25 cellular contexts compared by ENCODE assay signal in the genomic region with DNA sequence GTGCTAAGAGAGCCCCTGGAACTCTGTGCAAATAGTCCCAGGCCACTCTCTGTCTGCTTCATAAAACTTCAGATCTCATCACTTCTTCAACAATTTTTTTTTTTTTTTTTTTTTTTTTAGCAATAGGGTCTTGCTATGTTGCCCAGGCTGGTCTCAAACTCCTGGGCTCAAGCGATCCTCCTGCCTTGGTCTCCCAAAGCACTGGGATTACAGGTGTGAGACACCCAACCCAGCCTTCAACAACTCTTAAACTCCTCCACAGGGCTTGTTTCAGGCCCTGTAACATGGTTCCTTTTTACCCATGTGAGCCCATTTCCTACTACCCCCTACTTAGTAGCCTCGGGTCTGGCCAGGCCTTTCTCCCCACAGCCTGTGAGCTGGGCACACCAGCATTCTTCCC. TPM values are rescaled to one million over a fixed set of nuclear protein-coding genes. Genes with fewer than 3 reads are reported as not detected.
DNase-seq lines count a peak whose midpoint lies in the region; ATAC-seq and TF ChIP-seq lines count a peak whose summit lies in the region.
"Had no signal": no experiment of that assay in that cellular context is flagged by ENCODE, and none has a peak within 500 bp of the region (broad histone marks: within the 10 kb centered on the region; RNA-seq: fewer than 3 reads in every experiment).

No MANE protein-coding gene starts in this region.

- H2BK120ac ChIP-seq in mesendoderm (ENCODE audit: low read depth, low read length) = no peak overlapping the region

- no peak overlapping the region for H3K18ac ChIP-seq in mesendoderm (ENCODE audit: low read length)

- no peak overlapping the region for H3K27ac ChIP-seq in CD4-positive, CD25-positive, alpha-beta regulatory T cell (ENCODE audit: insufficient read depth, low read length, poor library complexity, severe bottlenecking)
- H3K27ac ChIP-seq in mesendoderm (ENCODE audit: low read depth, low read length) (no peak overlapping the region), WERI-Rb-1 (no peak overlapping the region)
- H3K27ac ChIP-seq: colonic mucosa, psoas muscle, upper lobe of right lung had no signal

- H3K79me1 ChIP-seq in mesendoderm (ENCODE audit: low read length) = no peaks in the 10 kb centered on the region

- DNase-seq in T-helper 2 cell treated with Interferon-gamma antibody and Interleukin-4, amounts not matched to agents 5 μg/mL and 100 μg/mL, for 36 hours (ENCODE audit: low spot score) = no peak
- DNase-seq in T-helper 2 cell = no peak
- DNase-seq in CD4-positive, CD25-positive, alpha-beta regulatory T cell = no peak
- DNase-seq in mesendoderm = no peak
- no peak for DNase-seq in left lobe of liver (ENCODE audit: low spot score)
- no peak for DNase-seq in WERI-Rb-1
- DNase-seq: 8988T; activated CD4-positive, CD25-positive, alpha-beta regulatory T cell treated with anti-CD3 and anti-CD28 coated beads, Interleukin-2, amount 50 U/mL, for 72 hours; AML-193; Calu3; colonic mucosa; head of caudate nucleus; NCI-H1105 treated with DMSO at 0.1 percent for 48 hours; NCI-H524 treated with DMSO at 0.1 percent for 48 hours; psoas muscle; RPMI8226; stimulated activated CD4-positive, alpha-beta T cell treated with anti-CD3 and anti-CD28 coated beads, Interleukin-4, amount 100 ng/mL, for 24 hours; upper lobe of right lung had no signal

- H3K9ac ChIP-seq in mesendoderm (ENCODE audit: low read length) = no peak overlapping the region

- H2BK15ac ChIP-seq in mesendoderm (replicated peaks; ENCODE audit: low read depth) = no peak overlapping the region

- H3K36me3 ChIP-seq in CD4-positive, CD25-positive, alpha-beta regulatory T cell (ENCODE audit: control insufficient read depth, insufficient read depth, low read length) = peaks cover 68% of the 10 kb centered on the region
- no peaks in the 10 kb centered on the region for H3K36me3 ChIP-seq in mesendoderm (ENCODE audit: control insufficient read depth, insufficient read depth, low read length)
- H3K36me3 ChIP-seq in WERI-Rb-1 = peaks cover 52% of the 10 kb centered on the region
- H3K36me3 ChIP-seq: colonic mucosa had no signal

- no peaks in the 10 kb centered on the region for H3K27me3 ChIP-seq in CD4-positive, CD25-positive, alpha-beta regulatory T cell (ENCODE audit: control insufficient read depth, insufficient read depth, low read length)
- no peaks in the 10 kb centered on the region for H3K27me3 ChIP-seq in mesendoderm (ENCODE audit: insufficient read depth, low read length, poor library complexity)
- H3K27me3 ChIP-seq in WERI-Rb-1 (ENCODE audit: insufficient read depth, low read depth, severe bottlenecking) = no peaks in the 10 kb centered on the region
- H3K27me3 ChIP-seq: colonic mucosa, upper lobe of right lung had no signal

- no peaks in the 10 kb centered on the region for H3K9me3 Mint-ChIP-seq in T-helper 2 cell treated with Interferon-gamma antibody and Interleukin-4, amounts not matched to agents 5 μg/mL and 100 μg/mL, for 36 hours
- H3K9me3 Mint-ChIP-seq in CD4-positive, CD25-positive, alpha-beta regulatory T cell = no peaks in the 10 kb centered on the region
- peaks cover 4% of the 10 kb centered on the region for H3K9me3 Mint-ChIP-seq in activated T-helper 17 cell treated with anti-CD3 and anti-CD28 coated beads, Interleukin-2, amount 50 U/mL, for 72 hours
- H3K9me3 Mint-ChIP-seq: mesothelial cell of epicardium, neural crest cell had no signal

- H3K4me1 Mint-ChIP-seq in T-helper 2 cell treated with Interferon-gamma antibody and Interleukin-4, amounts not matched to agents 5 μg/mL and 100 μg/mL, for 36 hours (ENCODE audit: low read depth) = peaks cover 74% of the 10 kb centered on the region
- H3K4me1 Mint-ChIP-seq in CD4-positive, CD25-positive, alpha-beta regulatory T cell = peaks cover 5 to 39% (median 24%) of the 10 kb centered on the region in 4 donors
- H3K4me1 Mint-ChIP-seq in activated T-helper 17 cell treated with anti-CD3 and anti-CD28 coated beads, Interleukin-2, amount 50 U/mL, for 72 hours = peaks cover 65% of the 10 kb centered on the region
- H3K4me1 Mint-ChIP-seq: neural crest cell had no signal

- H4K8ac ChIP-seq in mesendoderm (ENCODE audit: low read depth, low read length) = no peak overlapping the region

- ATAC-seq in CD4-positive, CD25-positive, alpha-beta regulatory T cell (ENCODE audit: low read depth in 2 of 2) = no peak
- no peak for ATAC-seq in activated T-helper 17 cell treated with anti-CD3 and anti-CD28 coated beads, Interleukin-2, amount 50 U/mL, for 72 hours (replicated peaks)
- ATAC-seq in HG02571 (IDR thresholded peaks at IDR 0.05; ENCODE audit: unreplicated experiment) (no peak), left lobe of liver (no peak)
- ATAC-seq: HCT116, psoas muscle, SK-N-SH treated with all-trans-retinoic acid at 6 μM for 48 hours, upper lobe of right lung had no signal

- no peaks in the 10 kb centered on the region for H3K79me2 ChIP-seq in mesendoderm (ENCODE audit: control insufficient read depth, insufficient read depth, low read length)

- H2BK5ac ChIP-seq in mesendoderm (ENCODE audit: low read length) = no peak overlapping the region

- TF ChIP-seq CTCF in WERI-Rb-1 (IDR thresholded peaks at IDR 0.05; ENCODE audit: low read depth, low read length) = no peak

- no peak overlapping the region for H3K4me3 ChIP-seq in CD4-positive, CD25-positive, alpha-beta regulatory T cell (ENCODE audit: low read depth, low read length)
- H3K4me3 ChIP-seq in mesendoderm (ENCODE audit: low read length) (no peak overlapping the region), WERI-Rb-1 (ENCODE audit: low read depth, low read length) (no peak overlapping the region)
- H3K4me3 ChIP-seq: colonic mucosa, psoas muscle, smooth muscle cell, upper lobe of right lung had no signal

- no CpG with 5 or more reads among the region's 2 CpGs for WGBS in mesendoderm (ENCODE audit: extremely low coverage, insufficient coverage, low lambda C conversion rate)

- H3K9me3 ChIP-seq in CD4-positive, CD25-positive, alpha-beta regulatory T cell (ENCODE audit: control insufficient read depth in 2 of 2, low read length in 2 of 2) = no peaks in the 10 kb centered on the region
- no peaks in the 10 kb centered on the region for H3K9me3 ChIP-seq in WERI-Rb-1 (ENCODE audit: severe bottlenecking)
- H3K9me3 ChIP-seq: colonic mucosa, psoas muscle, upper lobe of right lung had no signal

- H3K4me1 ChIP-seq in CD4-positive, CD25-positive, alpha-beta regulatory T cell (ENCODE audit: control insufficient read depth, insufficient read depth, low read length, poor library complexity, severe bottlenecking) = peaks cover 17% of the 10 kb centered on the region
- H3K4me1 ChIP-seq in mesendoderm (ENCODE audit: control insufficient read depth, low read depth, low read length) = peaks cover 12% of the 10 kb centered on the region
- H3K4me1 ChIP-seq: colonic mucosa, psoas muscle, upper lobe of right lung had no signal

- H3K4me2 ChIP-seq in mesendoderm (ENCODE audit: low read length) = no peak overlapping the region
- H3K4me2 ChIP-seq: smooth muscle cell had no signal

- H3K36me3 Mint-ChIP-seq in T-helper 2 cell treated with Interferon-gamma antibody and Interleukin-4, amounts not matched to agents 5 μg/mL and 100 μg/mL, for 36 hours (ENCODE audit: low read depth) = peaks cover 88% of the 10 kb centered on the region
- peaks cover 63% of the 10 kb centered on the region for H3K36me3 Mint-ChIP-seq in CD4-positive, CD25-positive, alpha-beta regulatory T cell
- peaks cover 99% of the 10 kb centered on the region for H3K36me3 Mint-ChIP-seq in activated T-helper 17 cell treated with anti-CD3 and anti-CD28 coated beads, Interleukin-2, amount 50 U/mL, for 72 hours (ENCODE audit: low read depth)

- H3K23ac ChIP-seq in mesendoderm (ENCODE audit: low read length) = no peak overlapping the region

- H3K56ac ChIP-seq in mesendoderm (ENCODE audit: low read length) = peak overlapping the region; percentile 45

- H3K27me3 Mint-ChIP-seq in T-helper 2 cell treated with Interferon-gamma antibody and Interleukin-4, amounts not matched to agents 5 μg/mL and 100 μg/mL, for 36 hours (ENCODE audit: low read depth) = no peaks in the 10 kb centered on the region
- no peaks in the 10 kb centered on the region for H3K27me3 Mint-ChIP-seq in CD4-positive, CD25-positive, alpha-beta regulatory T cell
- H3K27me3 Mint-ChIP-seq in activated T-helper 17 cell treated with anti-CD3 and anti-CD28 coated beads, Interleukin-2, amount 50 U/mL, for 72 hours = no peaks in the 10 kb centered on the region

- H3K27ac Mint-ChIP-seq in T-helper 2 cell treated with Interferon-gamma antibody and Interleukin-4, amounts not matched to agents 5 μg/mL and 100 μg/mL, for 36 hours = peak overlapping the region; percentile 67
- H3K27ac Mint-ChIP-seq in CD4-positive, CD25-positive, alpha-beta regulatory T cell = peak overlapping the region; percentile 55 to 88 (median 71)
- peak overlapping the region; percentile 93 for H3K27ac Mint-ChIP-seq in activated T-helper 17 cell treated with anti-CD3 and anti-CD28 coated beads, Interleukin-2, amount 50 U/mL, for 72 hours
- H3K27ac Mint-ChIP-seq: mesothelial cell of epicardium had no signal

- H3K4me3 Mint-ChIP-seq in T-helper 2 cell treated with Interferon-gamma antibody and Interleukin-4, amounts not matched to agents 5 μg/mL and 100 μg/mL, for 36 hours = no peak overlapping the region
- no peak overlapping the region for H3K4me3 Mint-ChIP-seq in CD4-positive, CD25-positive, alpha-beta regulatory T cell
- H3K4me3 Mint-ChIP-seq in activated T-helper 17 cell treated with anti-CD3 and anti-CD28 coated beads, Interleukin-2, amount 50 U/mL, for 72 hours = peak overlapping the region; percentile 85
- H3K4me3 Mint-ChIP-seq: mesothelial cell of epicardium, neural crest cell had no signal

- no peak overlapping the region for H2AK5ac ChIP-seq in mesendoderm (ENCODE audit: low read length)

- H4K5ac ChIP-seq in mesendoderm (ENCODE audit: low read length) = no peak overlapping the region

- no peak overlapping the region for H3K4ac ChIP-seq in mesendoderm (ENCODE audit: low read depth, low read length)

RNA-seq across cellular contexts. Expression of a gene that starts 39.3 kb away (rescaled TPM):
- total RNA-seq in CD4-positive, CD25-positive, alpha-beta regulatory T cell = 106 TPM
- 100 to 1,000 TPM; 465 to 625 (median 548) TPM for polyA plus RNA-seq in CD4-positive, CD25-positive, alpha-beta regulatory T cell
- total RNA-seq in activated T-helper 17 cell treated with anti-CD3 and anti-CD28 coated beads, Interleukin-2, amount 50 U/mL, for 72 hours = 10 to 100 TPM; 43.0 to 54.9 TPM
- polyA plus RNA-seq in mesendoderm (2013, experiment 1 of 2) = 0.70 TPM
- polyA plus RNA-seq in mesendoderm (2013, experiment 2 of 2) = 0.57 TPM
- total RNA-seq in left lobe of liver = 5.3 TPM
- total RNA-seq: neural crest cell, smooth muscle cell had no signal
